ENCODE assay signal across 20 cellular contexts in genomic region chr10:48458662-48459048, GRCh38.
"Had no signal": no experiment of that assay in that cellular context is flagged by ENCODE, and none has a peak within 500 bp of the region (broad histone marks: within the 10 kb centered on the region; RNA-seq: fewer than 3 reads in every experiment).

No MANE protein-coding gene starts in this region.

- H3K9me3 Mint-ChIP-seq: activated naive CD8-positive, alpha-beta T cell treated with anti-CD3 and anti-CD28 coated beads, Interleukin-2, amount 10 ng/mL, durations not matched to agents 7 days and 5 days; activated T-helper 1 cell treated with anti-CD3 and anti-CD28 coated beads, Interleukin-12 subunit alpha, Interleukin-12 subunit beta, Interleukin-2, Interleukin-4 antibody, amounts not matched to agents 30 ng/mL and 10 ng/mL and 1 ng/mL, durations not matched to agents 14 hours and 24 hours and 36 hours; memory B cell; type B pancreatic cell had no signal

- H3K27me3 ChIP-seq: heart right ventricle, right atrium auricular region had no signal

- H3K9me3 ChIP-seq: heart right ventricle, psoas muscle, right atrium auricular region, thoracic aorta had no signal

- H3K4me3 Mint-ChIP-seq: activated naive CD8-positive, alpha-beta T cell treated with anti-CD3 and anti-CD28 coated beads, Interleukin-2, amount 10 ng/mL, durations not matched to agents 7 days and 5 days; activated T-helper 1 cell treated with anti-CD3 and anti-CD28 coated beads, Interleukin-12 subunit alpha, Interleukin-12 subunit beta, Interleukin-2, Interleukin-4 antibody, amounts not matched to agents 30 ng/mL and 10 ng/mL and 1 ng/mL, durations not matched to agents 14 hours and 24 hours and 36 hours; memory B cell; T-helper 17 cell; type B pancreatic cell had no signal

- H3K27me3 Mint-ChIP-seq: activated naive CD8-positive, alpha-beta T cell treated with anti-CD3 and anti-CD28 coated beads, Interleukin-2, amount 10 ng/mL, durations not matched to agents 7 days and 5 days; type B pancreatic cell had no signal

- H3K4me1 Mint-ChIP-seq: activated naive CD8-positive, alpha-beta T cell treated with anti-CD3 and anti-CD28 coated beads, Interleukin-2, amount 10 ng/mL, durations not matched to agents 7 days and 5 days; T-helper 17 cell had no signal

- H3K27ac Mint-ChIP-seq: activated naive CD8-positive, alpha-beta T cell treated with anti-CD3 and anti-CD28 coated beads, Interleukin-2, amount 10 ng/mL, durations not matched to agents 7 days and 5 days; activated T-helper 1 cell treated with anti-CD3 and anti-CD28 coated beads, Interleukin-12 subunit alpha, Interleukin-12 subunit beta, Interleukin-2, Interleukin-4 antibody, amounts not matched to agents 30 ng/mL and 10 ng/mL and 1 ng/mL, durations not matched to agents 14 hours and 24 hours and 36 hours; memory B cell; T-helper 17 cell; type B pancreatic cell had no signal

- H3K4me1 ChIP-seq: psoas muscle had no signal

- H3K36me3 ChIP-seq: heart right ventricle, right atrium auricular region, thoracic aorta had no signal

- H3K36me3 Mint-ChIP-seq: activated naive CD8-positive, alpha-beta T cell treated with anti-CD3 and anti-CD28 coated beads, Interleukin-2, amount 10 ng/mL, durations not matched to agents 7 days and 5 days; memory B cell; type B pancreatic cell had no signal

- ATAC-seq: activated CD4-positive, CD25-positive, alpha-beta regulatory T cell treated with anti-CD3 and anti-CD28 coated beads, Interleukin-2, amount 50 U/mL, for 24 hours; heart right ventricle; left colon; psoas muscle; T-helper 17 cell had no signal

- DNase-seq: activated naive CD4-positive, alpha-beta T cell; activated naive CD8-positive, alpha-beta T cell treated with anti-CD3 and anti-CD28 coated beads, Interleukin-2, amount 10 ng/mL, durations not matched to agents 7 days and 5 days; amniotic stem cell; cortex of kidney; foreskin fibroblast; heart right ventricle; left colon; nucleus accumbens; stimulated activated CD4-positive, alpha-beta T cell treated with anti-CD3 and anti-CD28 coated beads, Interleukin-4, amount 100 ng/mL, for 24 hours; stimulated activated naive CD4-positive, alpha-beta T cell treated with Interleukin-2 at 50 U/mL for 16 hours; SW 1271; T-helper 17 cell had no signal

- H3K27ac ChIP-seq: heart right ventricle, psoas muscle, right atrium auricular region, SK-N-MC, thoracic aorta had no signal

- H3K4me3 ChIP-seq: heart right ventricle, psoas muscle, right atrium auricular region, SK-N-MC, thoracic aorta had no signal
